8 cellular contexts compared by ENCODE assay signal in genomic region chr3:123201223-123201556, GRCh38.
DNase-seq lines count a peak whose midpoint lies in the region; ATAC-seq and TF ChIP-seq lines count a peak whose summit lies in the region.

No MANE protein-coding gene starts in this region.

- H3K27ac ChIP-seq in SU-DHL-6 (ENCODE audit: low read depth, low read length) (peak overlapping the region; percentile 72), rectal smooth muscle tissue (ENCODE audit: low read depth, low read length) (peak overlapping the region; percentile 64)

- H3K4me1 ChIP-seq in rectal smooth muscle tissue (ENCODE audit: control insufficient read depth, insufficient read depth, low read length), result no peaks in the 10 kb centered on the region

- H3K4me2 ChIP-seq in SU-DHL-6 (ENCODE audit: low read depth, low read length, poor library complexity, severe bottlenecking), result peak overlapping the region; percentile 93

- H2AFZ ChIP-seq in SU-DHL-6 (ENCODE audit: low read depth, low read length, severe bottlenecking), result peak overlapping the region; percentile 70

- no peak for ATAC-seq in GM18520 (IDR thresholded peaks at IDR 0.05; ENCODE audit: unreplicated experiment)
- no peak for ATAC-seq in HG03442 (IDR thresholded peaks at IDR 0.05; ENCODE audit: unreplicated experiment)

- TF ChIP-seq CTCF in GM20000 (IDR thresholded peaks at IDR 0.05; ENCODE audit: extremely low read depth, missing control alignments) (no peak), SU-DHL-6 (IDR thresholded peaks at IDR 0.05; ENCODE audit: insufficient read depth, low read length, poor library complexity, severe bottlenecking) (no peak), fibroblast of pulmonary artery (IDR thresholded peaks at IDR 0.05; ENCODE audit: low read length, missing control alignments) (no peak)

- no peaks in the 10 kb centered on the region for H4K20me1 ChIP-seq in SU-DHL-6 (ENCODE audit: low read depth, low read length)

- peak overlapping the region; percentile 59 for H3K4me3 ChIP-seq in SU-DHL-6 (ENCODE audit: insufficient read depth, low read length, poor library complexity, severe bottlenecking)
- H3K4me3 ChIP-seq in fibroblast of pulmonary artery (replicated peaks; ENCODE audit: low read depth, low read length), result peak overlapping the region; percentile 92
- H3K4me3 ChIP-seq in rectal smooth muscle tissue (ENCODE audit: low read length), result peak overlapping the region; percentile 83

- H3K9ac ChIP-seq in SU-DHL-6 (ENCODE audit: low read length) (peak overlapping the region; percentile 97), rectal smooth muscle tissue (ENCODE audit: low read length) (peak overlapping the region; percentile 64)

- H3K27me3 ChIP-seq in SU-DHL-6 (ENCODE audit: low read length) (no peaks in the 10 kb centered on the region), rectal smooth muscle tissue (ENCODE audit: control insufficient read depth, insufficient read depth, low read length) (no peaks in the 10 kb centered on the region)

- H3K9me2 ChIP-seq in SU-DHL-6 (replicated peaks; ENCODE audit: insufficient read depth, low read length), result no peaks in the 10 kb centered on the region

- no peaks in the 10 kb centered on the region for H3K9me3 ChIP-seq in SU-DHL-6 (ENCODE audit: insufficient read depth, low read length)

- H3K79me2 ChIP-seq in SU-DHL-6 (ENCODE audit: insufficient read depth, low read length), result peaks cover 35% of the 10 kb centered on the region

- H3K36me3 ChIP-seq in SU-DHL-6 (ENCODE audit: low read length), result no peaks in the 10 kb centered on the region
- no peaks in the 10 kb centered on the region for H3K36me3 ChIP-seq in rectal smooth muscle tissue (ENCODE audit: control insufficient read depth, insufficient read depth, low read length)

- H3F3A ChIP-seq in SU-DHL-6 (ENCODE audit: insufficient read depth), result no peaks in the 10 kb centered on the region; the same call in 1 of the 2 replicates

- peak; percentile 9 for DNase-seq in GM20000 (ENCODE audit: low spot score)
- DNase-seq in fibroblast of pulmonary artery (ENCODE audit: low read depth), result no peak
- DNase-seq in KG1 (lab: John Stamatoyannopoulos, UW), result no peak
- DNase-seq in NCI-H524 treated with DMSO at 0.1 percent for 48 hours (lab: John Stamatoyannopoulos, UW), result no peak
